Comparison of ENCODE assay signal across 20 cellular contexts in the genomic region with DNA sequence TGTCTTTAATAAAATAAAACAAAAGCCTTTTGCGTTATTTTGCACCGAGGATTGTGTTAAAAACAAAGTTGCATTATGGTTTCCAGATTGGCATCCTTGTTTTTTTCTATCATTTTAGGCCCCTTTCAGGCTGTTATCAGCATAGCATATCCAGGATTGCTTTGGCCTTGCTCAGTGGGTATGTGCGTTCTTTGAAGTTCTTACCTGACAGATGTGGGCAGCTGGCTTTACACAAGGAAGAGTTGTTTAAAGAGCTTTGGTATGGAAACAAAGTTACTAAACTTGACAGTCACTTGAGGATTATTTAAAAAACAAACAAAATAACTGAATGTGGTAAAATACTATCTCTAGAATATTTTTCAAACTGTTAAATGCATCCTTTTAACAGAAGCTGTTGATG. TPM values are rescaled to one million over a fixed set of nuclear protein-coding genes. Genes with fewer than 3 reads are reported as not detected.
A peak's percentile ranks its signal among the peaks of the same experiment; 100 is the strongest.
DNase-seq lines count a peak whose midpoint lies in the region; ATAC-seq and TF ChIP-seq lines count a peak whose summit lies in the region.
"Had no signal": no experiment of that assay in that cellular context is flagged by ENCODE, and none has a peak within 500 bp of the region (broad histone marks: within the 10 kb centered on the region; RNA-seq: fewer than 3 reads in every experiment).

No MANE protein-coding gene starts in this region.

- peaks cover 100% of the 10 kb centered on the region for H3K79me2 ChIP-seq in GM23338 (replicated peaks; ENCODE audit: insufficient read depth)
- H3K79me2 ChIP-seq in MM.1S (ENCODE audit: low read length): peaks cover 100% of the 10 kb centered on the region

- no peak overlapping the region for H3K27ac Mint-ChIP-seq in activated naive CD4-positive, alpha-beta T cell treated with anti-CD3 and anti-CD28 coated beads, Interleukin-2, amount 50 U/mL, for 24 hours
- peak overlapping the region in 1 of 3 donors; percentile 26 for H3K27ac Mint-ChIP-seq in CD4-positive, CD25-positive, alpha-beta regulatory T cell
- H3K27ac Mint-ChIP-seq in GM23338: no peak overlapping the region
- H3K27ac Mint-ChIP-seq in naive thymus-derived CD4-positive, alpha-beta T cell: peak overlapping the region in 2 of 9 donors; percentile 18 to 25
- no peak overlapping the region for H3K27ac Mint-ChIP-seq in T-helper 2 cell treated with Interferon-gamma antibody and Interleukin-4, amounts not matched to agents 5 μg/mL and 100 μg/mL, for 36 hours
- H3K27ac Mint-ChIP-seq: B cell had no signal

- peaks cover 81% of the 10 kb centered on the region for H3K4me1 Mint-ChIP-seq in activated naive CD4-positive, alpha-beta T cell treated with anti-CD3 and anti-CD28 coated beads, Interleukin-2, amount 50 U/mL, for 24 hours
- H3K4me1 Mint-ChIP-seq in CD4-positive, CD25-positive, alpha-beta regulatory T cell: peaks cover 34 to 96% (median 76%) of the 10 kb centered on the region in 4 donors
- H3K4me1 Mint-ChIP-seq in GM23338: peaks cover 47% of the 10 kb centered on the region
- H3K4me1 Mint-ChIP-seq in naive thymus-derived CD4-positive, alpha-beta T cell: peaks cover 31 to 82% (median 61%) of the 10 kb centered on the region in 7 donors
- H3K4me1 Mint-ChIP-seq in T-helper 2 cell treated with Interferon-gamma antibody and Interleukin-4, amounts not matched to agents 5 μg/mL and 100 μg/mL, for 36 hours (ENCODE audit: low read depth): peaks cover 57% of the 10 kb centered on the region

- peak overlapping the region; percentile 14 for H3K4me3 ChIP-seq in CD4-positive, CD25-positive, alpha-beta regulatory T cell (ENCODE audit: low read depth, low read length)
- no peak overlapping the region for H3K4me3 ChIP-seq in GM23338
- H3K4me3 ChIP-seq in naive thymus-derived CD4-positive, alpha-beta T cell (ENCODE audit: low read length): no peak overlapping the region
- no peak overlapping the region for H3K4me3 ChIP-seq in MM.1S (ENCODE audit: low read length)
- H3K4me3 ChIP-seq: BLaER1, GM23248 had no signal

- no peaks in the 10 kb centered on the region for H3K27me3 ChIP-seq in CD4-positive, CD25-positive, alpha-beta regulatory T cell (ENCODE audit: control insufficient read depth, insufficient read depth, low read length)
- H3K27me3 ChIP-seq in GM23338 (ENCODE audit: insufficient read depth) (no peaks in the 10 kb centered on the region), MM.1S (replicated peaks; ENCODE audit: insufficient read depth, low read length) (no peaks in the 10 kb centered on the region)
- H3K27me3 ChIP-seq in naive thymus-derived CD4-positive, alpha-beta T cell (ENCODE audit: control insufficient read depth in 2 of 2, insufficient read depth in 2 of 2, low read length in 2 of 2): no peaks in the 10 kb centered on the region
- H3K27me3 ChIP-seq: BLaER1 had no signal

- H3K36me3 ChIP-seq in CD4-positive, CD25-positive, alpha-beta regulatory T cell (ENCODE audit: control insufficient read depth, insufficient read depth, low read length): peaks cover 7% of the 10 kb centered on the region
- H3K36me3 ChIP-seq in GM23338 (ENCODE audit: insufficient read depth) (no peaks in the 10 kb centered on the region), MM.1S (replicated peaks; ENCODE audit: insufficient read depth, low read length) (no peaks in the 10 kb centered on the region)
- H3K36me3 ChIP-seq in naive thymus-derived CD4-positive, alpha-beta T cell (ENCODE audit: control insufficient read depth in 2 of 3, insufficient read depth in 3 of 3, low read length in 3 of 3): no peaks in the 10 kb centered on the region

- no peak for DNase-seq in activated naive CD4-positive, alpha-beta T cell treated with anti-CD3 and anti-CD28 coated beads, Interleukin-2, amount 50 U/mL, for 16 hours
- DNase-seq in CD4-positive, CD25-positive, alpha-beta regulatory T cell: no peak
- no peak for DNase-seq in GM23338 (ENCODE audit: low spot score)
- no peak for DNase-seq in naive thymus-derived CD4-positive, alpha-beta T cell
- DNase-seq in T-helper 2 cell treated with Interferon-gamma antibody and Interleukin-4, amounts not matched to agents 5 μg/mL and 100 μg/mL, for 36 hours (ENCODE audit: low spot score): no peak
- no peak for DNase-seq in MM.1S
- DNase-seq in Right ventricle myocardium inferior (ENCODE audit: missing footprints): no peak
- DNase-seq: Calu3; CD4-positive, alpha-beta memory T cell; COR-L47; DMS53; DMS79 treated with DMSO at 0.1 percent for 48 hours; GM23248; H9 had no signal

- intact Hi-C loops in naive thymus-derived CD4-positive, alpha-beta T cell (cut with micrococcal nuclease): no loop called here
- intact Hi-C loops in Right ventricle myocardium inferior (cut with DNase I): no loop called here

- peak overlapping the region; percentile 19 for H3K4me3 Mint-ChIP-seq in activated naive CD4-positive, alpha-beta T cell treated with anti-CD3 and anti-CD28 coated beads, Interleukin-2, amount 50 U/mL, for 24 hours
- H3K4me3 Mint-ChIP-seq in CD4-positive, CD25-positive, alpha-beta regulatory T cell: peak overlapping the region in 1 of 4 donors; percentile 19
- H3K4me3 Mint-ChIP-seq in GM23338: no peak overlapping the region
- H3K4me3 Mint-ChIP-seq in naive thymus-derived CD4-positive, alpha-beta T cell: peak overlapping the region in 6 of 10 donors; percentile 9 to 82 (median 42)
- no peak overlapping the region for H3K4me3 Mint-ChIP-seq in T-helper 2 cell treated with Interferon-gamma antibody and Interleukin-4, amounts not matched to agents 5 μg/mL and 100 μg/mL, for 36 hours
- H3K4me3 Mint-ChIP-seq: B cell, H9 had no signal

- H3K9ac ChIP-seq in MM.1S (ENCODE audit: low read length): no peak overlapping the region
- H3K9ac ChIP-seq: BLaER1, GM23248 had no signal

- peaks cover 20% of the 10 kb centered on the region for H3K36me3 Mint-ChIP-seq in activated naive CD4-positive, alpha-beta T cell treated with anti-CD3 and anti-CD28 coated beads, Interleukin-2, amount 50 U/mL, for 24 hours
- H3K36me3 Mint-ChIP-seq in CD4-positive, CD25-positive, alpha-beta regulatory T cell: peaks cover 33% of the 10 kb centered on the region
- H3K36me3 Mint-ChIP-seq in GM23338 (ENCODE audit: low read depth): peaks cover 11% of the 10 kb centered on the region; the same call in 2 of the 3 replicates
- peaks cover 0 to 32% (median 11%) of the 10 kb centered on the region in 5 donors for H3K36me3 Mint-ChIP-seq in naive thymus-derived CD4-positive, alpha-beta T cell
- peaks cover 36% of the 10 kb centered on the region for H3K36me3 Mint-ChIP-seq in T-helper 2 cell treated with Interferon-gamma antibody and Interleukin-4, amounts not matched to agents 5 μg/mL and 100 μg/mL, for 36 hours (ENCODE audit: low read depth)

- POLR2A ChIA-PET in naive thymus-derived CD4-positive, alpha-beta T cell (lab: Charles Lee): no interaction called here

- no peak for TF ChIP-seq CTCF in GM23338 (conservative IDR thresholded peaks at IDR 0.05; ENCODE audit: low read depth in 2 of 2)
- TF ChIP-seq CTCF in MM.1S (IDR thresholded peaks at IDR 0.05; ENCODE audit: low read length): no peak

- peaks cover 45% of the 10 kb centered on the region for H4K20me1 ChIP-seq in GM23338 (replicated peaks; ENCODE audit: insufficient read depth)
- peaks cover 51% of the 10 kb centered on the region for H4K20me1 ChIP-seq in MM.1S (ENCODE audit: insufficient read depth, low read length)

- no peaks in the 10 kb centered on the region for H3K9me2 ChIP-seq in GM23338 (ENCODE audit: insufficient read depth)
- no peaks in the 10 kb centered on the region for H3K9me2 ChIP-seq in MM.1S (replicated peaks; ENCODE audit: insufficient read depth, low read length)

- H3K4me2 ChIP-seq in GM23338: 0 out of 2 replicates have a peak overlapping the region, but pooled peaks have one; percentile 41
- no peak overlapping the region for H3K4me2 ChIP-seq in MM.1S (ENCODE audit: low read depth, low read length)
- H3K4me2 ChIP-seq: BLaER1 had no signal

- no peak overlapping the region for H2AFZ ChIP-seq in GM23338
- H2AFZ ChIP-seq in MM.1S (ENCODE audit: low read length): no peak overlapping the region
- H2AFZ ChIP-seq: GM23248 had no signal

- H3K4me1 ChIP-seq in CD4-positive, CD25-positive, alpha-beta regulatory T cell (ENCODE audit: control insufficient read depth, insufficient read depth, low read length, poor library complexity, severe bottlenecking): peaks cover 43% of the 10 kb centered on the region
- H3K4me1 ChIP-seq in GM23338 (ENCODE audit: insufficient read depth) (peaks cover 42% of the 10 kb centered on the region), MM.1S (ENCODE audit: low read length) (peaks cover under 1% of the 10 kb centered on the region; the same call in 1 of the 2 replicates)
- H3K4me1 ChIP-seq in naive thymus-derived CD4-positive, alpha-beta T cell (ENCODE audit: control insufficient read depth in 2 of 2, insufficient read depth in 2 of 2, low read length in 2 of 2): peaks cover 27 to 47% of the 10 kb centered on the region in 2 donors

- no peak overlapping the region for H3K27ac ChIP-seq in CD4-positive, CD25-positive, alpha-beta regulatory T cell (ENCODE audit: insufficient read depth, low read length, poor library complexity, severe bottlenecking)
- H3K27ac ChIP-seq in GM23338 (ENCODE audit: low read depth) (no peak overlapping the region), MM.1S (ENCODE audit: low read length) (no peak overlapping the region)
- no peak overlapping the region for H3K27ac ChIP-seq in naive thymus-derived CD4-positive, alpha-beta T cell (ENCODE audit: low read depth, low read length)
- H3K27ac ChIP-seq: 22Rv1, BLaER1, C4-2B, GM23248 had no signal

- no peaks in the 10 kb centered on the region for H3K9me3 ChIP-seq in CD4-positive, CD25-positive, alpha-beta regulatory T cell (ENCODE audit: control insufficient read depth in 2 of 2, low read length in 2 of 2)
- H3K9me3 ChIP-seq in naive thymus-derived CD4-positive, alpha-beta T cell (ENCODE audit: control insufficient read depth in 2 of 3, low read length in 3 of 3): no peaks in the 10 kb centered on the region
- no peaks in the 10 kb centered on the region for H3K9me3 ChIP-seq in MM.1S (replicated peaks; ENCODE audit: insufficient read depth, low read length)

- no peak for ATAC-seq in CD4-positive, CD25-positive, alpha-beta regulatory T cell (ENCODE audit: low read depth in 2 of 2)
- ATAC-seq in GM23338 (no peak), Right ventricle myocardium inferior (no peak)
- ATAC-seq in naive thymus-derived CD4-positive, alpha-beta T cell: no peak
- ATAC-seq: HCT116 had no signal

- H3K9me3 Mint-ChIP-seq in activated naive CD4-positive, alpha-beta T cell treated with anti-CD3 and anti-CD28 coated beads, Interleukin-2, amount 50 U/mL, for 24 hours: no peaks in the 10 kb centered on the region
- H3K9me3 Mint-ChIP-seq in CD4-positive, CD25-positive, alpha-beta regulatory T cell: peaks cover 0 to 2% (median 0%) of the 10 kb centered on the region in 7 donors
- no peaks in the 10 kb centered on the region for H3K9me3 Mint-ChIP-seq in GM23338
- no peaks in the 10 kb centered on the region for H3K9me3 Mint-ChIP-seq in naive thymus-derived CD4-positive, alpha-beta T cell
- H3K9me3 Mint-ChIP-seq in T-helper 2 cell treated with Interferon-gamma antibody and Interleukin-4, amounts not matched to agents 5 μg/mL and 100 μg/mL, for 36 hours: no peaks in the 10 kb centered on the region
- H3K9me3 Mint-ChIP-seq: H9 had no signal

- CTCF ChIA-PET in naive thymus-derived CD4-positive, alpha-beta T cell (lab: Charles Lee): no interaction called here

- H3F3A ChIP-seq in GM23338 (replicated peaks; ENCODE audit: low read depth) (no peaks in the 10 kb centered on the region), MM.1S (ENCODE audit: insufficient read depth, low read length) (no peaks in the 10 kb centered on the region)

- no peaks in the 10 kb centered on the region for H3K27me3 Mint-ChIP-seq in activated naive CD4-positive, alpha-beta T cell treated with anti-CD3 and anti-CD28 coated beads, Interleukin-2, amount 50 U/mL, for 24 hours
- H3K27me3 Mint-ChIP-seq in CD4-positive, CD25-positive, alpha-beta regulatory T cell: no peaks in the 10 kb centered on the region
- H3K27me3 Mint-ChIP-seq in GM23338 (ENCODE audit: insufficient read depth, low read depth, poor library complexity): peaks cover 5% of the 10 kb centered on the region
- no peaks in the 10 kb centered on the region for H3K27me3 Mint-ChIP-seq in naive thymus-derived CD4-positive, alpha-beta T cell
- H3K27me3 Mint-ChIP-seq in T-helper 2 cell treated with Interferon-gamma antibody and Interleukin-4, amounts not matched to agents 5 μg/mL and 100 μg/mL, for 36 hours (ENCODE audit: low read depth): no peaks in the 10 kb centered on the region
- H3K27me3 Mint-ChIP-seq: B cell; CD4-positive, alpha-beta memory T cell had no signal

RNA-seq across cellular contexts. Expression of gene VAPB, which starts 6.6 kb away (rescaled TPM):
- 25.7 TPM for total RNA-seq in CD4-positive, CD25-positive, alpha-beta regulatory T cell
- 10 to 100 TPM; 18.9 to 25.2 (median 21.0) TPM for polyA plus RNA-seq in CD4-positive, CD25-positive, alpha-beta regulatory T cell
- total RNA-seq in GM23338 (2014; rRNA removed; shearing (Covaris generic)): 22.9 and 24.7 TPM in 2 replicates
- 17.4 and 18.8 TPM in 2 replicates for polyA plus RNA-seq in GM23338 (2016; fragmentation: Nextera tagmentation; extraction: Ambion mirVana)
- 10 to 100 TPM; 23.0 to 37.0 (median 27.6) TPM for total RNA-seq in naive thymus-derived CD4-positive, alpha-beta T cell
- polyA plus RNA-seq in naive thymus-derived CD4-positive, alpha-beta T cell: 10 to 100 TPM; 21.9 to 24.3 TPM
- total RNA-seq in Right ventricle myocardium inferior: 72.4 TPM

Comparison
In these comparisons a context has a peak if more than half of its experiments do, and no peak if none do; other contexts are left out.
1. H3K4me3 Mint-ChIP-seq: peak in activated naive CD4-positive, alpha-beta T cell treated with anti-CD3 and anti-CD28 coated beads, Interleukin-2, amount 50 U/mL, for 24 hours (single experiment) and naive thymus-derived CD4-positive, alpha-beta T cell (6 of 10); none in GM23338 (single experiment) and T-helper 2 cell treated with Interferon-gamma antibody and Interleukin-4, amounts not matched to agents 5 μg/mL and 100 μg/mL, for 36 hours (single experiment).